2 cellular contexts compared by ENCODE assay signal in genomic region chr2:112451317-112451716, GRCh38.
TF ChIP-seq lines count a peak whose summit lies in the region.

No MANE protein-coding gene starts in this region.

TF ChIP-seq in K562, 482 proteins besides CTCF, POLR2A, EP300 and RAD21 (continues in another document):
- no peak for TF ChIP-seq ZNF518B (CRISPR knock-in tag; IDR thresholded peaks at IDR 0.05)
- no peak for TF ChIP-seq NR4A1 (CRISPR knock-in tag; IDR thresholded peaks at IDR 0.05)
- TF ChIP-seq NR4A1 (tag; IDR thresholded peaks at IDR 0.05): peak; percentile 74
- peak; percentile 38; the same call in 1 of the 2 replicates for TF ChIP-seq ZNF592 (IDR thresholded peaks at IDR 0.05)
- peak in 1 of 2 experiments; percentile 41; a peak in 1 of 4 replicates for TF ChIP-seq ZNF639 (CRISPR knock-in tag; conservative IDR thresholded peaks at IDR 0.05 in 1 of 2, IDR thresholded peaks at IDR 0.05 in 1 of 2)
- peak; percentile 49; the same call in 1 of the 2 replicates for TF ChIP-seq KLF6 (CRISPR knock-in tag; IDR thresholded peaks at IDR 0.05; ENCODE audit: borderline replicate concordance)
- no peak for TF ChIP-seq PREB (CRISPR knock-in tag; IDR thresholded peaks at IDR 0.05)
- TF ChIP-seq DIDO1 (tag; IDR thresholded peaks at IDR 0.05; ENCODE audit: low read depth): peak; percentile 55; the same call in 1 of the 2 replicates
- no peak for TF ChIP-seq SAFB (IDR thresholded peaks at IDR 0.05; ENCODE audit: borderline replicate concordance, low read depth, low read length)
- TF ChIP-seq ZNF175 (CRISPR knock-in tag; IDR thresholded peaks at IDR 0.05; ENCODE audit: low read depth): 0 out of 2 replicates have a peak, but pooled peaks have one; percentile 51
- TF ChIP-seq BRF1 (IDR thresholded peaks at IDR 0.05; ENCODE audit: borderline replicate concordance, extremely low read depth, insufficient read length): no peak
- no peak for TF ChIP-seq SRSF9 (IDR thresholded peaks at IDR 0.05; ENCODE audit: borderline replicate concordance, low read depth, low read length)
- no peak for TF ChIP-seq ZNF507 (tag; conservative IDR thresholded peaks at IDR 0.05)
- TF ChIP-seq GTF2A2 (tag; IDR thresholded peaks at IDR 0.05): peak; percentile 64; the same call in 1 of the 2 replicates
- TF ChIP-seq KDM2B (CRISPR knock-in tag; IDR thresholded peaks at IDR 0.05): no peak
- no peak for TF ChIP-seq SMAD2 (IDR thresholded peaks at IDR 0.05; ENCODE audit: low read depth, low read length)
- no peak for TF ChIP-seq BDP1 (IDR thresholded peaks at IDR 0.05; ENCODE audit: insufficient read depth, insufficient read length)
- TF ChIP-seq POLR2G (IDR thresholded peaks at IDR 0.05; ENCODE audit: low read depth, low read length): no peak

TF ChIP-seq in HepG2, 621 proteins besides CTCF, POLR2A, EP300 and RAD21:
- TF ChIP-seq RAD51 (IDR thresholded peaks at IDR 0.05; ENCODE audit: borderline replicate concordance) (no peak), HNF4A (CRISPR knock-in tag; IDR thresholded peaks at IDR 0.05) (0 out of 2 replicates have a peak, but pooled peaks have one; percentile 8), KLF11 (CRISPR knock-in tag; IDR thresholded peaks at IDR 0.05) (no peak), RFXAP (CRISPR knock-in tag; IDR thresholded peaks at IDR 0.05; ENCODE audit: borderline replicate concordance) (no peak), SMYD3 (CRISPR knock-in tag; IDR thresholded peaks at IDR 0.05) (no peak), NFKB2 (CRISPR knock-in tag; IDR thresholded peaks at IDR 0.05; ENCODE audit: borderline replicate concordance) (no peak), ELF4 (CRISPR knock-in tag; IDR thresholded peaks at IDR 0.05; ENCODE audit: borderline replicate concordance) (no peak)
TF ChIP-seq in HepG2: peak in this region for 1.
